Comparison of ENCODE assay signal across 8 cellular contexts in the genomic region with DNA sequence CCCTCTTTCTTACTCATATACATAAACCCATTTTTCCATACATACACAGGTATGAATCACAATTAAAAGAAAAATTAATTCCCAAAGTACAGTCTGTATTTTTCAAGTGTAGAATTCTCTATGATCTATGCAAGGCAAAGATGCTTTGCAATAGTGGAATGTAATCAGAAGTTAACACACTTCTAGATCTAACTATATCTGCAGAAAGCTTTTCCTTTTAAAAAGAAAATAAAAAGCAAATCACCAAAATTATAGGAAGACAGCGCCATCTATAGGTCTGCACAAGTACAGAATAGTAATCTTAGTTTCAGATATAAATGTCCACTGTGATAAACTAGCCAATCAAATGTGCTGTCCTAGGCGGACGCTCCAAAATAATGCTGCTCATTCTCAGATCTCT. TPM values are rescaled to one million over a fixed set of nuclear protein-coding genes. Genes with fewer than 3 reads are reported as not detected.
A peak's percentile ranks its signal among the peaks of the same experiment; 100 is the strongest.
DNase-seq lines count a peak whose midpoint lies in the region; ATAC-seq, FAIRE-seq and TF ChIP-seq lines count a peak whose summit lies in the region.

No MANE protein-coding gene starts in this region.

- peaks cover 0 to 8% (median 4%) of the 10 kb centered on the region in 7 donors for H3K9me3 Mint-ChIP-seq in CD14-positive monocyte
- peaks cover 5 to 27% (median 11%) of the 10 kb centered on the region in 11 donors for H3K9me3 Mint-ChIP-seq in naive thymus-derived CD4-positive, alpha-beta T cell

- H3K4me3 ChIP-seq in cardiac fibroblast (replicated peaks in 1 of 2; ENCODE audit: low read depth in 2 of 2, low read length in 2 of 2): no peak overlapping the region
- H3K4me3 ChIP-seq in naive thymus-derived CD4-positive, alpha-beta T cell (ENCODE audit: low read length): no peak overlapping the region

- peaks cover 0 to 7% (median 0%) of the 10 kb centered on the region in 3 experiments for H3K9me3 ChIP-seq in naive thymus-derived CD4-positive, alpha-beta T cell (ENCODE audit: control insufficient read depth in 2 of 3, low read length in 3 of 3)

- H3K27me3 Mint-ChIP-seq in CD14-positive monocyte (ENCODE audit: low read depth in 3 of 3): peaks cover 3 to 4% (median 3%) of the 10 kb centered on the region in 3 donors
- H3K27me3 Mint-ChIP-seq in naive thymus-derived CD4-positive, alpha-beta T cell: peaks cover 0 to 12% (median 0%) of the 10 kb centered on the region in 5 donors

- FAIRE-seq in GM19239 (lab: Jason Lieb, UNC): no peak

- no peaks in the 10 kb centered on the region for H3K4me1 ChIP-seq in naive thymus-derived CD4-positive, alpha-beta T cell (ENCODE audit: control insufficient read depth in 2 of 2, insufficient read depth in 2 of 2, low read length in 2 of 2)

- H3K36me3 Mint-ChIP-seq in CD14-positive monocyte: no peaks in the 10 kb centered on the region
- H3K36me3 Mint-ChIP-seq in naive thymus-derived CD4-positive, alpha-beta T cell: peaks cover 0 to 7% (median 0%) of the 10 kb centered on the region in 5 donors

- peak; percentile 55 for ATAC-seq in HG03280 (IDR thresholded peaks at IDR 0.05; ENCODE audit: unreplicated experiment)
- ATAC-seq in naive thymus-derived CD4-positive, alpha-beta T cell: peak; percentile 50

- POLR2A ChIA-PET in naive thymus-derived CD4-positive, alpha-beta T cell (lab: Charles Lee): no interaction called here

- peaks cover 13% of the 10 kb centered on the region for H3K4me1 Mint-ChIP-seq in CD14-positive monocyte
- no peaks in the 10 kb centered on the region for H3K4me1 Mint-ChIP-seq in naive thymus-derived CD4-positive, alpha-beta T cell

- H3K27ac ChIP-seq in naive thymus-derived CD4-positive, alpha-beta T cell (ENCODE audit: low read depth, low read length): no peak overlapping the region

- CTCF ChIA-PET in naive thymus-derived CD4-positive, alpha-beta T cell (lab: Charles Lee): no interaction called here

- TF ChIP-seq CTCF in CD14-positive monocyte (IDR thresholded peaks at IDR 0.05): peak; percentile 60
- TF ChIP-seq CTCF in cardiac fibroblast (IDR thresholded peaks at IDR 0.05; ENCODE audit: low read depth, low read length): peak; percentile 66

- H3K4me3 Mint-ChIP-seq in CD14-positive monocyte: no peak overlapping the region
- H3K4me3 Mint-ChIP-seq in naive thymus-derived CD4-positive, alpha-beta T cell: no peak overlapping the region

- intact Hi-C loops in CD14-positive monocyte (cut with micrococcal nuclease): no loop called here
- intact Hi-C loops in naive thymus-derived CD4-positive, alpha-beta T cell (cut with micrococcal nuclease): no loop called here

- DNase-seq in CD14-positive monocyte (ENCODE audit: low spot score) (no peak), NCI-H526 treated with DMSO at 0.1 percent for 48 hours (lab: John Stamatoyannopoulos, UW) (peak; percentile 52), cardiac fibroblast (ENCODE audit: low read depth in 2 of 2) (peak; percentile 35 to 65), GM19239 (ENCODE audit: insufficient read length, low spot score) (no peak)
- no peak for DNase-seq in naive thymus-derived CD4-positive, alpha-beta T cell
- no peak for DNase-seq in stimulated activated naive CD4-positive, alpha-beta T cell treated with Interleukin-2 at 50 U/mL for 16 hours (lab: John Stamatoyannopoulos, UW)
- DNase-seq in activated CD4-positive, alpha-beta T cell treated with anti-CD3 and anti-CD28 coated beads for 1 hour: no peak

- H3K27ac Mint-ChIP-seq in CD14-positive monocyte: no peak overlapping the region
- H3K27ac Mint-ChIP-seq in naive thymus-derived CD4-positive, alpha-beta T cell: no peak overlapping the region

- no peaks in the 10 kb centered on the region for H3K27me3 ChIP-seq in naive thymus-derived CD4-positive, alpha-beta T cell (ENCODE audit: control insufficient read depth in 2 of 2, insufficient read depth in 2 of 2, low read length in 2 of 2)

- H3K36me3 ChIP-seq in naive thymus-derived CD4-positive, alpha-beta T cell (ENCODE audit: control insufficient read depth in 2 of 3, insufficient read depth in 3 of 3, low read length in 3 of 3): no peaks in the 10 kb centered on the region

RNA-seq across cellular contexts. Expression of gene SLC25A21, which starts 22.0 kb away (rescaled TPM):
- polyA plus RNA-seq in CD14-positive monocyte: not detected
- total RNA-seq in naive thymus-derived CD4-positive, alpha-beta T cell: not detected
- polyA plus RNA-seq in naive thymus-derived CD4-positive, alpha-beta T cell: not detected

RNA-seq across cellular contexts. Expression of gene MIPOL1, which starts 47.3 kb away (rescaled TPM):
- not detected for polyA plus RNA-seq in CD14-positive monocyte
- total RNA-seq in naive thymus-derived CD4-positive, alpha-beta T cell: under 1 TPM in 3 of 5 experiments, not detected in 2; 0.12 to 0.69 (median 0.27) TPM
- not detected for polyA plus RNA-seq in naive thymus-derived CD4-positive, alpha-beta T cell

Comparison
In these comparisons a context has a peak if more than half of its experiments do, and no peak if none do; other contexts are left out.
1. DNase-seq: peak in NCI-H526 treated with DMSO at 0.1 percent for 48 hours (single experiment) and cardiac fibroblast (2 of 2); none in CD14-positive monocyte (single experiment), naive thymus-derived CD4-positive, alpha-beta T cell (0 of 9), GM19239 (single experiment), stimulated activated naive CD4-positive, alpha-beta T cell treated with Interleukin-2 at 50 U/mL for 16 hours (single experiment) and activated CD4-positive, alpha-beta T cell treated with anti-CD3 and anti-CD28 coated beads for 1 hour (single experiment).